Comparison of ENCODE assay signal across 8 cellular contexts in the genomic region with DNA sequence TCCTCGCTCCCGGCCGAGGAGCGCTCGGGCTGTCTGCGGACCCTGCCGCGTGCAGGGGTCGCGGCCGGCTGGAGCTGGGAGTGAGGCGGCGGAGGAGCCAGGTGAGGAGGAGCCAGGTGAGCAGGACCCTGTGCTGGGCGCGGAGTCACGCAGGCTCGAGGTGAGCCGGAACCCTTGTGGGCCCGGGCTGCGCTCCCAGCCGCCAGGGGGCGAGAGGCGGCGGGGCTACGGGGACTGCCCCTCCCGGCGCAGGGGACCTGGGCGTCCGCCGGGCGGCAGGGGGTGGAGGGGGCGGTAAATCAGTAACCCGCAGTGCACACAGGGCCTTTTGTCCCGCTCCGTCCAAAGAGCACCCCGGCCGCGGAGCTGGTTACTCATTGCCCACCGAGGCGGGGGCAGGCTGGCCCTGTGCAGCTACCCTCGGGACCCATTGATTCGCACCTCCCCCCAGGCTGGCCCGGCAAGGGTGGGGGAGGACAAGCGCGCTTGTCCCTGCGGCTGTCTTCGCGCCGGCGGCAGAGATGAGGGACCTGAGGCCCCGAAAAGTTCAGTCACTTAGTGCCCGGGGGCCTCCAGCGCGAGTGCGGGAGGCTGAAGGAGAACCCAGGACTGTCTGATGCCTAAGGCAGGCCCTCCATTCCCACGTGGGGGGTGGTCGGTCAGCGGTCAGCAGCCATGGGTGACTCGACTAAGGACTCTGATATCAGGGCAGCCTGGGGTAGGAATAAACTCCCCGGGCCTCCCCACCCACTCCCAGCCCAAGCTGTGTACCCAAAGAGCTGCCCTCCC. TPM values are rescaled to one million over a fixed set of nuclear protein-coding genes. Genes with fewer than 3 reads are reported as not detected.
DNase-seq lines count a peak whose midpoint lies in the region; ATAC-seq and TF ChIP-seq lines count a peak whose summit lies in the region.

No MANE protein-coding gene starts in this region.

- H3K36me3 ChIP-seq in HEK293 (ENCODE audit: control insufficient read depth in 2 of 2, insufficient read depth in 1 of 2, low read length in 2 of 2) (no peaks in the 10 kb centered on the region), tibial artery (no peaks in the 10 kb centered on the region)

- intact Hi-C loops in tibial artery (cut with DNase I; ENCODE audit: low total_unique reads): no loop called here

- peak overlapping the region; percentile 38 for H3K4me3 ChIP-seq in GM12875 (ENCODE audit: low read depth, low read length)
- peak overlapping the region; percentile 47 for H3K4me3 ChIP-seq in HEK293 (ENCODE audit: low read depth, low read length)
- H3K4me3 ChIP-seq in tibial artery: peak overlapping the region; percentile 29 to 45

- H3K27me3 ChIP-seq in tibial artery: peaks cover 6 to 51% of the 10 kb centered on the region in 2 donors

- peak; percentile 75 for DNase-seq in NCI-H2227 (lab: John Stamatoyannopoulos, UW; ENCODE audit: unreplicated experiment)
- peak; percentile 33 to 47 (median 33) for DNase-seq in activated CD8-positive, alpha-beta memory T cell treated with anti-CD3 and anti-CD28 coated beads for 48 hours (ENCODE audit: low read depth in 2 of 3, low spot score in 2 of 3)
- no peak for DNase-seq in omental fat pad (ENCODE audit: low spot score)
- no peak for DNase-seq in tibial artery
- no peak for DNase-seq in NCI-H1048 (lab: John Stamatoyannopoulos, UW)

- H3K9me3 ChIP-seq in HEK293 (ENCODE audit: control insufficient read depth, insufficient read depth, low read depth, low read length) (no peaks in the 10 kb centered on the region), tibial artery (no peaks in the 10 kb centered on the region)

- no peak overlapping the region for H3K27ac ChIP-seq in HEK293 (ENCODE audit: extremely low read depth, low read depth, low read length)
- no peak overlapping the region for H3K27ac ChIP-seq in tibial artery

- ATAC-seq in esophagus mucosa: peak; percentile 53
- peak; percentile 46 for ATAC-seq in omental fat pad (ENCODE audit: low FRiP score)

- CTCF ChIA-PET in HEK293 (lab: Yijun Ruan, JAX): interaction anchor here (0.6 to 5.4 kb wide), 9 partner anchors 10 to 426 kb away, joined by 3 to 53 read pairs (median 5); no protein-coding TSS in a partner anchor

- POLR2A ChIA-PET in HEK293 (lab: Yijun Ruan, JAX): interaction anchor here (0.6 to 0.8 kb wide), 2 partner anchors 15 to 595 kb away, joined by 3 read pairs; no protein-coding TSS in a partner anchor

- no peaks in the 10 kb centered on the region; the same call in 1 of the 2 replicates for H3K4me1 ChIP-seq in HEK293 (ENCODE audit: control insufficient read depth, insufficient read depth, low read length)
- peaks cover 0 to 14% (median 11%) of the 10 kb centered on the region in 4 donors for H3K4me1 ChIP-seq in tibial artery

- TF ChIP-seq CTCF in GM12875 (IDR thresholded peaks at IDR 0.05; ENCODE audit: borderline replicate concordance, insufficient read depth, low read depth, low read length): peak; percentile 72
- peak; percentile 95 for TF ChIP-seq CTCF in HEK293 (tag by site-specific recombination; IDR thresholded peaks at IDR 0.05)
- no peak for TF ChIP-seq CTCF in omental fat pad (IDR thresholded peaks at IDR 0.05)
- peak; percentile 21 to 33 for TF ChIP-seq CTCF in tibial artery (IDR thresholded peaks at IDR 0.05)

TF ChIP-seq in HEK293, 187 proteins besides CTCF, POLR2A, EP300 and RAD21 (continues in another document):
- TF ChIP-seq, protein P1, sequence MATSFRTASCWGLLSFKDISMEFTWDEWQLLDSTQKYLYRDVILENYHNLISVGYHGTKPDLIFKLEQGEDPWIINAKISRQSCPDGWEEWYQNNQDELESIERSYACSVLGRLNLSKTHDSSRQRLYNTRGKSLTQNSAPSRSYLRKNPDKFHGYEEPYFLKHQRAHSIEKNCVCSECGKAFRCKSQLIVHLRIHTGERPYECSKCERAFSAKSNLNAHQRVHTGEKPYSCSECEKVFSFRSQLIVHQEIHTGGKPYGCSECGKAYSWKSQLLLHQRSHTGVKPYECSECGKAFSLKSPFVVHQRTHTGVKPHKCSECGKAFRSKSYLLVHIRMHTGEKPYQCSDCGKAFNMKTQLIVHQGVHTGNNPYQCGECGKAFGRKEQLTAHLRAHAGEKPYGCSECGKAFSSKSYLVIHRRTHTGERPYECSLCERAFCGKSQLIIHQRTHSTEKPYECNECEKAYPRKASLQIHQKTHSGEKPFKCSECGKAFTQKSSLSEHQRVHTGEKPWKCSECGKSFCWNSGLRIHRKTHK (tag by site-specific recombination; IDR thresholded peaks at IDR 0.05): no peak
- TF ChIP-seq ZNF391 (tag by site-specific recombination; IDR thresholded peaks at IDR 0.05; ENCODE audit: borderline replicate concordance, low read depth): peak; percentile 82; the same call in 1 of the 2 replicates
- no peak for TF ChIP-seq ZNF660 (tag by site-specific recombination; IDR thresholded peaks at IDR 0.05)
- peak; percentile 63; the same call in 1 of the 2 replicates for TF ChIP-seq ZNF76 (tag by site-specific recombination; IDR thresholded peaks at IDR 0.05; ENCODE audit: borderline replicate concordance, low read depth)
- TF ChIP-seq ZNF514 (tag by site-specific recombination; IDR thresholded peaks at IDR 0.05): no peak
- no peak for TF ChIP-seq ZNF658 (tag by site-specific recombination; IDR thresholded peaks at IDR 0.05)
- peak; percentile 89 for TF ChIP-seq ZFHX2 (tag by site-specific recombination; conservative IDR thresholded peaks at IDR 0.05)
- TF ChIP-seq SP7 (tag by site-specific recombination; IDR thresholded peaks at IDR 0.05): peak; percentile 61
- TF ChIP-seq, protein P2, sequence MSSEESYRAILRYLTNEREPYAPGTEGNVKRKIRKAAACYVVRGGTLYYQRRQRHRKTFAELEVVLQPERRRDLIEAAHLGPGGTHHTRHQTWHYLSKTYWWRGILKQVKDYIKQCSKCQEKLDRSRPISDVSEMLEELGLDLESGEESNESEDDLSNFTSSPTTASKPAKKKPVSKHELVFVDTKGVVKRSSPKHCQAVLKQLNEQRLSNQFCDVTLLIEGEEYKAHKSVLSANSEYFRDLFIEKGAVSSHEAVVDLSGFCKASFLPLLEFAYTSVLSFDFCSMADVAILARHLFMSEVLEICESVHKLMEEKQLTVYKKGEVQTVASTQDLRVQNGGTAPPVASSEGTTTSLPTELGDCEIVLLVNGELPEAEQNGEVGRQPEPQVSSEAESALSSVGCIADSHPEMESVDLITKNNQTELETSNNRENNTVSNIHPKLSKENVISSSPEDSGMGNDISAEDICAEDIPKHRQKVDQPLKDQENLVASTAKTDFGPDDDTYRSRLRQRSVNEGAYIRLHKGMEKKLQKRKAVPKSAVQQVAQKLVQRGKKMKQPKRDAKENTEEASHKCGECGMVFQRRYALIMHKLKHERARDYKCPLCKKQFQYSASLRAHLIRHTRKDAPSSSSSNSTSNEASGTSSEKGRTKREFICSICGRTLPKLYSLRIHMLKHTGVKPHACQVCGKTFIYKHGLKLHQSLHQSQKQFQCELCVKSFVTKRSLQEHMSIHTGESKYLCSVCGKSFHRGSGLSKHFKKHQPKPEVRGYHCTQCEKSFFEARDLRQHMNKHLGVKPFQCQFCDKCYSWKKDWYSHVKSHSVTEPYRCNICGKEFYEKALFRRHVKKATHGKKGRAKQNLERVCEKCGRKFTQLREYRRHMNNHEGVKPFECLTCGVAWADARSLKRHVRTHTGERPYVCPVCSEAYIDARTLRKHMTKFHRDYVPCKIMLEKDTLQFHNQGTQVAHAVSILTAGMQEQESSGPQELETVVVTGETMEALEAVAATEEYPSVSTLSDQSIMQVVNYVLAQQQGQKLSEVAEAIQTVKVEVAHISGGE (tag by site-specific recombination; conservative IDR thresholded peaks at IDR 0.05; ENCODE audit: low read depth): no peak; the same call in 1 of the 2 replicates
- peak; percentile 81; the same call in 1 of the 2 replicates for TF ChIP-seq KLF17 (tag by site-specific recombination; IDR thresholded peaks at IDR 0.05)
- TF ChIP-seq ZNF239 (tag by site-specific recombination; IDR thresholded peaks at IDR 0.05): no peak
- peak; percentile 62 for TF ChIP-seq KLF1 (tag by site-specific recombination; IDR thresholded peaks at IDR 0.05)
- TF ChIP-seq ZNF530 (tag by site-specific recombination; IDR thresholded peaks at IDR 0.05; ENCODE audit: low read depth): no peak
- no peak for TF ChIP-seq MZF1 (tag by site-specific recombination; IDR thresholded peaks at IDR 0.05; ENCODE audit: borderline replicate concordance)
- TF ChIP-seq ZNF768 (tag by site-specific recombination; IDR thresholded peaks at IDR 0.05): no peak
- TF ChIP-seq SP2 (tag by site-specific recombination; IDR thresholded peaks at IDR 0.05): peak; percentile 10; the same call in 1 of the 2 replicates
- TF ChIP-seq ZNF596 (tag by site-specific recombination; IDR thresholded peaks at IDR 0.05): peak; percentile 21; the same call in 1 of the 2 replicates
- TF ChIP-seq, protein P3, sequence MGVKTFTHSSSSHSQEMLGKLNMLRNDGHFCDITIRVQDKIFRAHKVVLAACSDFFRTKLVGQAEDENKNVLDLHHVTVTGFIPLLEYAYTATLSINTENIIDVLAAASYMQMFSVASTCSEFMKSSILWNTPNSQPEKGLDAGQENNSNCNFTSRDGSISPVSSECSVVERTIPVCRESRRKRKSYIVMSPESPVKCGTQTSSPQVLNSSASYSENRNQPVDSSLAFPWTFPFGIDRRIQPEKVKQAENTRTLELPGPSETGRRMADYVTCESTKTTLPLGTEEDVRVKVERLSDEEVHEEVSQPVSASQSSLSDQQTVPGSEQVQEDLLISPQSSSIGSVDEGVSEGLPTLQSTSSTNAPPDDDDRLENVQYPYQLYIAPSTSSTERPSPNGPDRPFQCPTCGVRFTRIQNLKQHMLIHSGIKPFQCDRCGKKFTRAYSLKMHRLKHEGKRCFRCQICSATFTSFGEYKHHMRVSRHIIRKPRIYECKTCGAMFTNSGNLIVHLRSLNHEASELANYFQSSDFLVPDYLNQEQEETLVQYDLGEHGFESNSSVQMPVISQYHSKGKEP (tag by site-specific recombination; IDR thresholded peaks at IDR 0.05): no peak

RNA-seq across cellular contexts. Expression of gene FGFR4, which starts 0.4 kb away (rescaled TPM):
- total RNA-seq in esophagus mucosa (2.7 TPM), omental fat pad (1 to 10 TPM in 3 of 4 donors, not detected in 1; 1.4 to 3.9 (median 2.7) TPM)

RNA-seq across cellular contexts. Expression of gene NSD1, which starts 46.5 kb away (rescaled TPM):
- total RNA-seq in esophagus mucosa (53.8 TPM), omental fat pad (10 to 100 TPM; 32.3 to 52.6 (median 36.1) TPM)

Comparison
In these comparisons a context has a peak if more than half of its experiments do, and no peak if none do; other contexts are left out.
1. CTCF ChIP-seq: peak in GM12875 (single experiment), HEK293 (single experiment) and tibial artery (2 of 2); none in omental fat pad (0 of 3).
2. DNase-seq: peak in NCI-H2227 (single experiment) and activated CD8-positive, alpha-beta memory T cell treated with anti-CD3 and anti-CD28 coated beads for 48 hours (3 of 3); none in omental fat pad (single experiment), tibial artery (0 of 2) and NCI-H1048 (single experiment).
3. Peak in every context shown above with its lines, with median percentiles within 50 percentile points of each other: H3K4me3 ChIP-seq.